In the genomic region with DNA sequence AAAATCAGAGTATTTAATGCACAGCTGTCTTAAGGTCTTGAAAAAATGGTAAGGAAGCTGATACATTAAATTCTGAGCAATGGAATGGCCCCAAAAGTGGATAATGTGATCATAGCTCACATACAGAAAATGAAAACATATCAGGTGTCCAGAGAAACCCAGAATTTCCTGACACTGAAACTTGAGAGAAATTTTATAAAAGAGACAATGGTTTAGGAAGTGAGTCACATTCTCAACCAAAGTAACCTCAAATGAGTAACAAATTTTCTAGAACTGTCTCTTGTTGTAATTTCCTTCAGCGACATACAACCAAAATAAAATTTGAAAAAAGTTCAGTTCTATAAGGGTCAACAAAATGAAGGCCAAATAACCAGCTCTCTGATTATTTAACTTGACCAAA, we compare ENCODE assay signal across 21 cellular contexts. TPM values are rescaled to one million over a fixed set of nuclear protein-coding genes. Genes with fewer than 3 reads are reported as not detected.
DNase-seq lines count a peak whose midpoint lies in the region; ATAC-seq and TF ChIP-seq lines count a peak whose summit lies in the region.
"Had no signal": no experiment of that assay in that cellular context is flagged by ENCODE, and none has a peak within 500 bp of the region (broad histone marks: within the 10 kb centered on the region; RNA-seq: fewer than 3 reads in every experiment).

No MANE protein-coding gene starts in this region.

- no peak for TF ChIP-seq POLR2A in breast epithelium (IDR thresholded peaks at IDR 0.05)

- H3K36me3 Mint-ChIP-seq in MCF 10A (ENCODE audit: insufficient read depth, unreplicated experiment) (no peaks in the 10 kb centered on the region), osteocyte (ENCODE audit: unreplicated experiment) (no peaks in the 10 kb centered on the region)
- H3K36me3 Mint-ChIP-seq: activated naive CD4-positive, alpha-beta T cell treated with anti-CD3 and anti-CD28 coated beads, Interleukin-2, amount 50 U/mL, for 24 hours; CD14-positive monocyte; naive thymus-derived CD4-positive, alpha-beta T cell had no signal

- intact Hi-C loops in MCF 10A (cut with micrococcal nuclease) = no loop called here
- intact Hi-C loops in breast epithelium (cut with DNase I; ENCODE audit: low total_unique reads) = no loop called here
- intact Hi-C loops in A673 (cut with micrococcal nuclease; ENCODE audit: unreplicated experiment) = no loop called here

- H3K27me3 Mint-ChIP-seq in MCF 10A (ENCODE audit: insufficient read depth, unreplicated experiment) (no peaks in the 10 kb centered on the region), osteocyte (ENCODE audit: unreplicated experiment) (peaks cover 49% of the 10 kb centered on the region)

- H3K27me3 ChIP-seq in breast epithelium (no peaks in the 10 kb centered on the region), foreskin keratinocyte (no peaks in the 10 kb centered on the region), A673 (replicated peaks; ENCODE audit: insufficient read depth, low read depth, low read length, poor library complexity) (no peaks in the 10 kb centered on the region)
- H3K27me3 ChIP-seq: esophagus muscularis mucosa, testis had no signal

- H3K36me3 ChIP-seq in breast epithelium (no peaks in the 10 kb centered on the region), A673 (ENCODE audit: insufficient read depth, low read length, poor library complexity, severe bottlenecking) (no peaks in the 10 kb centered on the region)
- H3K36me3 ChIP-seq: esophagus muscularis mucosa had no signal

- in situ Hi-C loops in astrocyte of the cerebellum (cut with HindIII; ENCODE audit: low sequenced_read_pairs) = no loop called here

- ATAC-seq in foreskin keratinocyte = peak; percentile 88
- ATAC-seq: naive thymus-derived CD4-positive, alpha-beta T cell had no signal

- H3K4me1 Mint-ChIP-seq in MCF 10A (ENCODE audit: insufficient read depth, unreplicated experiment) = no peaks in the 10 kb centered on the region
- H3K4me1 Mint-ChIP-seq in osteocyte (ENCODE audit: unreplicated experiment) = peaks cover 9% of the 10 kb centered on the region
- H3K4me1 Mint-ChIP-seq: activated naive CD4-positive, alpha-beta T cell treated with anti-CD3 and anti-CD28 coated beads, Interleukin-2, amount 50 U/mL, for 24 hours; CD14-positive monocyte had no signal

- BruUV-seq in MCF 10A (replicated peaks; lab: Mats Ljungman, UMichigan) = no TSS peak
- BruUV-seq in A673 (replicated peaks; lab: Mats Ljungman, UMichigan) = no TSS peak

- DNase-seq in MCF 10A (ENCODE audit: unreplicated experiment) = peak; percentile 40
- no peak for DNase-seq in breast epithelium (ENCODE audit: low spot score in 2 of 2)
- DNase-seq in astrocyte of the cerebellum (ENCODE audit: low read depth) = peak; percentile 31
- DNase-seq in foreskin keratinocyte = peak; percentile 40 to 63
- no peak for DNase-seq in osteocyte (ENCODE audit: extremely low spot score, unreplicated experiment)
- DNase-seq in NCI-H2171 treated with DMSO at 0.1 percent for 48 hours (lab: John Stamatoyannopoulos, UW) = no peak
- DNase-seq in NCI-H774 (lab: John Stamatoyannopoulos, UW) = no peak
- no peak for DNase-seq in A673 (ENCODE audit: low spot score)
- DNase-seq: ACHN; activated CD4-positive, alpha-beta T cell treated with anti-CD3 and anti-CD28 coated beads, Interleukin-2, amount 10 ng/mL, durations not matched to agents 24 days and 14 days; activated T-cell treated with anti-CD3 and anti-CD28 coated beads, Interleukin-2, amount 50 U/mL, for 1 hour; caudate nucleus; naive thymus-derived CD4-positive, alpha-beta T cell; NCI-H146; NCI-H2227 treated with DMSO at 0.1 percent for 48 hours; posterior cingulate gyrus; testis had no signal

- H3K4me3 Mint-ChIP-seq in MCF 10A (ENCODE audit: unreplicated experiment) (no peak overlapping the region), osteocyte (ENCODE audit: unreplicated experiment) (no peak overlapping the region)
- H3K4me3 Mint-ChIP-seq: activated CD4-positive, alpha-beta T cell treated with anti-CD3 and anti-CD28 coated beads, Interleukin-2, amount 10 ng/mL, durations not matched to agents 24 days and 14 days; activated naive CD4-positive, alpha-beta T cell treated with anti-CD3 and anti-CD28 coated beads, Interleukin-2, amount 50 U/mL, for 24 hours; CD14-positive monocyte; naive thymus-derived CD4-positive, alpha-beta T cell had no signal

- H3K4me3 ChIP-seq in breast epithelium (no peak overlapping the region), astrocyte of the cerebellum (ENCODE audit: low read depth, low read length) (no peak overlapping the region), A673 (ENCODE audit: low read depth, low read length, poor library complexity, severe bottlenecking) (no peak overlapping the region)
- H3K4me3 ChIP-seq: esophagus muscularis mucosa, smooth muscle cell, testis had no signal

- CTCF ChIA-PET in MCF 10A (lab: Yijun Ruan, JAX) (interaction anchor here (1.3 kb wide), 1 partner anchor 12 kb away, joined by 3 read pairs; no protein-coding TSS in a partner anchor), A673 (lab: Charles Lee) (no interaction called here)

- no peaks in the 10 kb centered on the region for H3K9me3 ChIP-seq in breast epithelium
- H3K9me3 ChIP-seq in A673 (ENCODE audit: low read depth, low read length, poor library complexity, severe bottlenecking) = no peaks in the 10 kb centered on the region
- H3K9me3 ChIP-seq: esophagus muscularis mucosa, testis had no signal

- H3K27ac ChIP-seq in breast epithelium = no peak overlapping the region
- peak overlapping the region; percentile 7 for H3K27ac ChIP-seq in foreskin keratinocyte
- H3K27ac ChIP-seq in A673 (ENCODE audit: low read depth, low read length, poor library complexity, severe bottlenecking) = no peak overlapping the region
- H3K27ac ChIP-seq: esophagus muscularis mucosa, testis had no signal

- POLR2A ChIA-PET in MCF 10A (lab: Yijun Ruan, JAX) (no interaction called here), A673 (lab: Charles Lee; ENCODE audit: low non-redundant PET) (no interaction called here)

- H3K9me3 Mint-ChIP-seq in MCF 10A (ENCODE audit: unreplicated experiment) (no peaks in the 10 kb centered on the region), osteocyte (ENCODE audit: unreplicated experiment) (no peaks in the 10 kb centered on the region)
- H3K9me3 Mint-ChIP-seq: activated CD4-positive, alpha-beta T cell treated with anti-CD3 and anti-CD28 coated beads, Interleukin-2, amount 10 ng/mL, durations not matched to agents 24 days and 14 days; activated naive CD4-positive, alpha-beta T cell treated with anti-CD3 and anti-CD28 coated beads, Interleukin-2, amount 50 U/mL, for 24 hours had no signal

- H3K27ac Mint-ChIP-seq in MCF 10A (ENCODE audit: low read depth, unreplicated experiment) = no peak overlapping the region
- H3K27ac Mint-ChIP-seq in osteocyte (ENCODE audit: unreplicated experiment) = no peak overlapping the region
- H3K27ac Mint-ChIP-seq: activated CD4-positive, alpha-beta T cell treated with anti-CD3 and anti-CD28 coated beads, Interleukin-2, amount 10 ng/mL, durations not matched to agents 24 days and 14 days; activated naive CD4-positive, alpha-beta T cell treated with anti-CD3 and anti-CD28 coated beads, Interleukin-2, amount 50 U/mL, for 24 hours; CD14-positive monocyte; naive thymus-derived CD4-positive, alpha-beta T cell had no signal

- H3K4me1 ChIP-seq in breast epithelium (no peaks in the 10 kb centered on the region), foreskin keratinocyte (peaks cover 13% of the 10 kb centered on the region), A673 (ENCODE audit: insufficient read depth, low read length, poor library complexity, severe bottlenecking) (no peaks in the 10 kb centered on the region)
- H3K4me1 ChIP-seq: esophagus muscularis mucosa, testis had no signal

- no peak for TF ChIP-seq CTCF in MCF 10A (IDR thresholded peaks at IDR 0.05; ENCODE audit: unreplicated experiment)
- TF ChIP-seq CTCF in breast epithelium (IDR thresholded peaks at IDR 0.05) = no peak
- no peak for TF ChIP-seq CTCF in astrocyte of the cerebellum (IDR thresholded peaks at IDR 0.05; ENCODE audit: low read depth, low read length, missing control alignments)
- no peak for TF ChIP-seq CTCF in foreskin keratinocyte (conservative IDR thresholded peaks at IDR 0.05)
- TF ChIP-seq CTCF in osteocyte (IDR thresholded peaks at IDR 0.05) = no peak
- TF ChIP-seq CTCF in A673 (conservative IDR thresholded peaks at IDR 0.05; ENCODE audit: low read depth, low read length) = no peak

RNA-seq across cellular contexts. Expression of a gene that starts 37.4 kb away (rescaled TPM):
- total RNA-seq in MCF 10A (2022) (23.7 and 28.3 TPM in 2 replicates), breast epithelium (10 to 100 TPM; 25.4 to 53.4 (median 46.2) TPM), foreskin keratinocyte (18.2 and 19.6 TPM in 2 replicates), osteocyte (16.7 and 19.0 TPM in 2 replicates), A673 (2021) (29.6 and 34.9 TPM in 2 replicates)
- polyA plus RNA-seq in foreskin keratinocyte = 9.9 and 11.6 TPM in 2 replicates

Comparison
In these comparisons a context has a peak if more than half of its experiments do, and no peak if none do; other contexts are left out.
1. DNase-seq: peak in MCF 10A (single experiment), astrocyte of the cerebellum (single experiment) and foreskin keratinocyte (2 of 2); none in breast epithelium (0 of 2), osteocyte (single experiment), NCI-H2171 treated with DMSO at 0.1 percent for 48 hours (single experiment), NCI-H774 (single experiment) and A673 (single experiment).